ENCODE assay signal across 8 cellular contexts in the genomic region with DNA sequence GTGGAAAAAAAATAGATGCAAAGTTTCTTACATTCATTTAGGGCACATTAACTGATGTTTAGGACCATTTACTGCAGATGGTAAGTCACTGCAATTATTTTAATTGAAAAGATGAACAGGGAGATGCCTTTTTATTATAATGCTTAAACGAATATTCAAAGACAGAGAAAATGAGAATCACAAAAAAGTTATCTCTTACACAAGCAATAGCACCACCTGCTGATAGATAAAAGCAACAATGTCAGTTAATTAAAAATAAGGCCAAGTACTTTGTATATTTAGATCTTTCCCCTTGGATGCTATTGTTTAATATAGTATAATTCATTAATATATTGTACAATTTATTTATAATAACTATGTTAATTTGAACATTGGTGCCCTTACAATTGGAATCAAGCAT. TPM values are rescaled to one million over a fixed set of nuclear protein-coding genes. Genes with fewer than 3 reads are reported as not detected.
DNase-seq lines count a peak whose midpoint lies in the region; ATAC-seq, FAIRE-seq and TF ChIP-seq lines count a peak whose summit lies in the region.

No MANE protein-coding gene starts in this region.

- no peak overlapping the region for H3K4me2 ChIP-seq in K562 (ENCODE audit: insufficient read depth, low read length)

- H2AFZ ChIP-seq in K562 (ENCODE audit: low read depth, low read length), result no peak overlapping the region

- DNase-seq in GM06990 (ENCODE audit: extremely low read depth, insufficient read length) (no peak), NCI-H1105 treated with DMSO at 0.1 percent for 48 hours (lab: John Stamatoyannopoulos, UW) (peak; percentile 71), K562 (ENCODE audit: extremely low read depth in 1 of 4, low spot score in 3 of 4) (peak in 2 of 4 experiments; percentile 10 to 12), nephron progenitor cell (no peak), activated gamma-delta T cell treated with Interleukin-2 at 50 U/mL for 16 hours (no peak), Ammon's horn (ENCODE audit: low spot score) (no peak)

- CTCF ChIA-PET in K562 (lab: Yijun Ruan, JAX; ENCODE audit: low intra/inter-chr PET ratio), result interaction anchor here (0.6 to 1.7 kb wide), 4 partner anchors 15 to 355 kb away, joined by 3 to 21 read pairs (median 3); no protein-coding TSS in a partner anchor

- H3K9me1 ChIP-seq in K562 (ENCODE audit: control insufficient read depth, insufficient read depth, low read length), result no peaks in the 10 kb centered on the region

- H3K4me1 Mint-ChIP-seq in nephron progenitor cell, result no peaks in the 10 kb centered on the region

- peak; percentile 82 to 85 for TF ChIP-seq RAD21 in K562 (CRISPR knock-in tag; conservative IDR thresholded peaks at IDR 0.05 in 1 of 2, IDR thresholded peaks at IDR 0.05 in 1 of 2)

- H3K27ac Mint-ChIP-seq in nephron progenitor cell, result no peak overlapping the region

- in situ Hi-C loops in K562 (cut with MboI), result no loop called here

- H3K27me3 Mint-ChIP-seq in nephron progenitor cell (ENCODE audit: low read depth, poor library complexity), result no peaks in the 10 kb centered on the region

- ATAC-seq in K562 (no peak), HG03139 (IDR thresholded peaks at IDR 0.05; ENCODE audit: unreplicated experiment) (no peak), HG03045 (IDR thresholded peaks at IDR 0.05; ENCODE audit: unreplicated experiment) (no peak)

- H3K36me3 ChIP-seq in GM06990 (ENCODE audit: control insufficient read depth, insufficient read depth, low read length), result no peaks in the 10 kb centered on the region
- no peaks in the 10 kb centered on the region for H3K36me3 ChIP-seq in K562 (ENCODE audit: control insufficient read depth, insufficient read depth, low read length)

- H3K36me3 Mint-ChIP-seq in nephron progenitor cell (ENCODE audit: low read depth), result peaks cover 27% of the 10 kb centered on the region

- POLR2A ChIA-PET in K562 (lab: Yijun Ruan, JAX), result no interaction called here

- intact Hi-C loops in K562 (cut with micrococcal nuclease), result loop anchor here (2.0 to 5.0 kb wide), 5 partner anchors 69 to 456 kb away; no protein-coding TSS in a partner anchor

- TF ChIP-seq POLR2A in K562 (conservative IDR thresholded peaks at IDR 0.05), result no peak

- H3K27me3 ChIP-seq in GM06990 (replicated peaks; ENCODE audit: control insufficient read depth, insufficient read depth, low read length) (no peaks in the 10 kb centered on the region), K562 (ENCODE audit: control insufficient read depth in 2 of 2, insufficient read depth in 2 of 2, low read length in 2 of 2) (no peaks in the 10 kb centered on the region)

- H3K4me3 ChIP-seq in GM06990 (replicated peaks; ENCODE audit: low read depth, low read length), result no peak overlapping the region
- H3K4me3 ChIP-seq in K562, result no peak overlapping the region

- H3K9me3 Mint-ChIP-seq in nephron progenitor cell, result peaks cover 10% of the 10 kb centered on the region

- H3K4me1 ChIP-seq in K562 (replicated peaks in 1 of 2; ENCODE audit: control insufficient read depth in 2 of 2, insufficient read depth in 2 of 2, low read length in 2 of 2), result no peaks in the 10 kb centered on the region

- no peaks in the 10 kb centered on the region for H3K79me2 ChIP-seq in K562 (ENCODE audit: control insufficient read depth, insufficient read depth, low read length)

- no peaks in the 10 kb centered on the region for H4K20me1 ChIP-seq in K562 (replicated peaks; ENCODE audit: control insufficient read depth, insufficient read depth, low read length)

- FAIRE-seq in K562 (lab: Jason Lieb, UNC), result no peak

- 15% methylated on average over 1 of the region's 1 CpG for WGBS in K562 (ENCODE audit: insufficient coverage, low coverage, missing lambda C conversion rate)

- TF ChIP-seq CTCF in GM06990 (IDR thresholded peaks at IDR 0.05; ENCODE audit: insufficient read depth, low read length, poor library complexity, severe bottlenecking) (peak; percentile 4), K562 (IDR thresholded peaks at IDR 0.05 in 2 of 3, conservative IDR thresholded peaks at IDR 0.05 in 1 of 3; ENCODE audit: insufficient read depth in 2 of 3, low read depth in 1 of 3, low read length in 3 of 3) (peak in 2 of 3 experiments; percentile 35 to 63; a peak in 3 of 6 replicates), nephron progenitor cell (IDR thresholded peaks at IDR 0.05) (peak; percentile 22)

- no peaks in the 10 kb centered on the region for H3K9me3 ChIP-seq in K562 (replicated peaks; ENCODE audit: control insufficient read depth, insufficient read depth, low read depth, low read length)

- H3K27ac ChIP-seq in K562 (ENCODE audit: extremely low read depth, low read depth, low read length), result no peak overlapping the region

- BruUV-seq in K562 (replicated peaks; lab: Mats Ljungman, UMichigan), result no TSS peak

- no peak for TF ChIP-seq EP300 in K562 (IDR thresholded peaks at IDR 0.05; ENCODE audit: low read length)

- no peak overlapping the region for H3K4me3 Mint-ChIP-seq in nephron progenitor cell

- H3K9ac ChIP-seq in K562 (ENCODE audit: insufficient read depth in 1 of 2, low read depth in 2 of 2, low read length in 2 of 2), result no peak overlapping the region

TF ChIP-seq in K562, 482 proteins besides CTCF, POLR2A, EP300 and RAD21 (continues in another document):
- TF ChIP-seq, protein P1, sequence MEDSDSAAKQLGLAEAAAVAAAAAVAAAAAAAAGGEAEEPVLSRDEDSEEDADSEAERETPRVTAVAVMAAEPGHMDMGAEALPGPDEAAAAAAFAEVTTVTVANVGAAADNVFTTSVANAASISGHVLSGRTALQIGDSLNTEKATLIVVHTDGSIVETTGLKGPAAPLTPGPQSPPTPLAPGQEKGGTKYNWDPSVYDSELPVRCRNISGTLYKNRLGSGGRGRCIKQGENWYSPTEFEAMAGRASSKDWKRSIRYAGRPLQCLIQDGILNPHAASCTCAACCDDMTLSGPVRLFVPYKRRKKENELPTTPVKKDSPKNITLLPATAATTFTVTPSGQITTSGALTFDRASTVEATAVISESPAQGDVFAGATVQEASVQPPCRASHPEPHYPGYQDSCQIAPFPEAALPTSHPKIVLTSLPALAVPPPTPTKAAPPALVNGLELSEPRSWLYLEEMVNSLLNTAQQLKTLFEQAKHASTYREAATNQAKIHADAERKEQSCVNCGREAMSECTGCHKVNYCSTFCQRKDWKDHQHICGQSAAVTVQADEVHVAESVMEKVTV (CRISPR knock-in tag; IDR thresholded peaks at IDR 0.05), result peak; percentile 43; the same call in 1 of the 2 replicates
- TF ChIP-seq U2AF2 (optimal IDR thresholded peaks at IDR 0.05; ENCODE audit: low read depth, low read length), result no peak
- TF ChIP-seq NCOA2 (IDR thresholded peaks at IDR 0.05; ENCODE audit: partially characterized antibody in 2 of 2), result peak in 1 of 2 experiments; percentile 32
- TF ChIP-seq ARID3A (IDR thresholded peaks at IDR 0.05; ENCODE audit: borderline replicate concordance, low read depth, low read length), result peak; percentile 90

RNA-seq across cellular contexts. Expression of gene IFT80, which starts 55.9 kb away (rescaled TPM):
- 18.4 and 50.8 TPM in 2 replicates for total RNA-seq in K562 (2011; cell fraction: chromatin; rRNA removed; ENCODE audit: low replicate concordance)
- total RNA-seq in K562 (2011; cell fraction: nucleolus; rRNA removed), result 3.5 and 8.6 TPM in 2 replicates
- total RNA-seq in K562 (2011; cell fraction: nucleoplasm; rRNA removed), result 11.1 and 17.0 TPM in 2 replicates
- total RNA-seq in K562 (2014; rRNA removed) (7.5 and 9.5 TPM in 2 replicates), K562 (2014; rRNA removed; fragmentation: Illumina TruSeq; extraction: Trizol) (18.7 and 22.0 TPM in 2 replicates), K562 (2015; rRNA removed; fragmentation: Illumina TruSeq; extraction: Trizol) (17.0 and 17.6 TPM in 2 replicates), K562 (2021) (13.2 and 13.4 TPM in 2 replicates)
- polyA plus RNA-seq in K562 (2011; rRNA removed) (13.1 and 20.9 TPM in 2 replicates), K562 (2014; fragmentation: Illumina TruSeq; extraction: Trizol) (13.6 and 16.4 TPM in 2 replicates), K562 (2014; fragmentation: Nextera tagmentation; extraction: Ambion mirVana) (1 to 10 TPM; 6.7 to 7.2 TPM), K562 (2014; rRNA removed) (14.3 and 21.1 TPM in 2 replicates)
- polyA plus RNA-seq in K562 (2011; cell fraction: cytosol; rRNA removed), result 1.6 and 3.7 TPM in 2 replicates
- polyA plus RNA-seq in K562 (2011; cell fraction: nucleus; rRNA removed), result 16.0 and 16.4 TPM in 2 replicates
- polyA plus RNA-seq in K562 (2012), result 18.4 and 20.6 TPM in 2 replicates
- polyA minus RNA-seq in K562 (2011; rRNA and poly(A)+ RNA removed), result 12.7 and 17.3 TPM in 2 replicates
- 2.5 and 5.2 TPM in 2 replicates for polyA minus RNA-seq in K562 (2011; cell fraction: cytosol; rRNA and poly(A)+ RNA removed)
- 12.5 and 22.4 TPM in 2 replicates for polyA minus RNA-seq in K562 (2011; cell fraction: nucleus; rRNA and poly(A)+ RNA removed)

RNA-seq across cellular contexts. Expression of gene SMC4, which starts 56.3 kb away (rescaled TPM):
- 157 and 734 TPM in 2 replicates for total RNA-seq in K562 (2011; cell fraction: chromatin; rRNA removed; ENCODE audit: low replicate concordance)
- 85.2 and 108 TPM in 2 replicates for total RNA-seq in K562 (2011; cell fraction: nucleolus; rRNA removed)
- total RNA-seq in K562 (2011; cell fraction: nucleoplasm; rRNA removed), result 165 and 177 TPM in 2 replicates
- total RNA-seq in K562 (2014; rRNA removed) (145 and 201 TPM in 2 replicates), K562 (2014; rRNA removed; fragmentation: Illumina TruSeq; extraction: Trizol) (271 and 309 TPM in 2 replicates), K562 (2015; rRNA removed; fragmentation: Illumina TruSeq; extraction: Trizol) (270 and 326 TPM in 2 replicates), K562 (2021) (162 and 176 TPM in 2 replicates)
- polyA plus RNA-seq in K562 (2011; rRNA removed) (98.2 and 136 TPM in 2 replicates), K562 (2014; fragmentation: Illumina TruSeq; extraction: Trizol) (233 and 347 TPM in 2 replicates), K562 (2014; fragmentation: Nextera tagmentation; extraction: Ambion mirVana) (100 to 1,000 TPM in 1 of 2 experiments, 10 to 100 TPM in 1; 87.9 to 105 TPM), K562 (2014; rRNA removed) (185 and 198 TPM in 2 replicates)
- 45.7 and 51.3 TPM in 2 replicates for polyA plus RNA-seq in K562 (2011; cell fraction: cytosol; rRNA removed)
- polyA plus RNA-seq in K562 (2011; cell fraction: nucleus; rRNA removed), result 207 and 208 TPM in 2 replicates
- 125 and 136 TPM in 2 replicates for polyA plus RNA-seq in K562 (2012)
- polyA minus RNA-seq in K562 (2011; rRNA and poly(A)+ RNA removed), result 113 and 150 TPM in 2 replicates
- polyA minus RNA-seq in K562 (2011; cell fraction: cytosol; rRNA and poly(A)+ RNA removed), result 38.2 and 42.8 TPM in 2 replicates
- 168 and 288 TPM in 2 replicates for polyA minus RNA-seq in K562 (2011; cell fraction: nucleus; rRNA and poly(A)+ RNA removed)
